Comparison of ENCODE assay signal across 26 cellular contexts in genomic region chr1:152783095-152783494, GRCh38. TPM values are rescaled to one million over a fixed set of nuclear protein-coding genes. Genes with fewer than 3 reads are reported as not detected.
"Had no signal": no experiment of that assay in that cellular context is flagged by ENCODE, and none has a peak within 500 bp of the region (broad histone marks: within the 10 kb centered on the region; RNA-seq: fewer than 3 reads in every experiment).

No MANE protein-coding gene starts in this region.

- H3K4me1 ChIP-seq: gastroesophageal sphincter, heart left ventricle, neural progenitor cell, prostate gland, right atrium auricular region had no signal

- H3K27ac ChIP-seq: cardiac muscle cell, gastroesophageal sphincter, heart left ventricle, neural progenitor cell, prostate gland, right atrium auricular region had no signal

- ATAC-seq: activated CD4-positive, CD25-positive, alpha-beta regulatory T cell treated with anti-CD3 and anti-CD28 coated beads, Interleukin-2, amount 50 U/mL, for 24 hours; gastroesophageal sphincter; heart left ventricle; left ventricle myocardium superior had no signal

- DNase-seq: activated CD8-positive, alpha-beta memory T cell treated with anti-CD3 and anti-CD28 coated beads for 24 hours; activated gamma-delta T cell treated with Interleukin-2 at 50 U/mL for 16 hours; activated T-cell treated with anti-CD3 and anti-CD28 coated beads, Interleukin-2, amount 50 U/mL, for 72 hours; endodermal cell; heart left ventricle; kidney glomerular epithelial cell; left ventricle myocardium superior; naive B cell; stimulated activated CD4-positive, alpha-beta T cell treated with anti-CD3 and anti-CD28 coated beads, Interleukin-2, amount 100 ng/mL, for 24 hours; trophoblast cell had no signal

- H3K4me3 ChIP-seq: cardiac muscle cell, gastroesophageal sphincter, heart left ventricle, neural progenitor cell, prostate gland, right atrium auricular region had no signal

- H3K36me3 ChIP-seq: cardiac muscle cell, gastroesophageal sphincter, heart left ventricle, prostate gland, right atrium auricular region had no signal

- H3K4me3 Mint-ChIP-seq: activated naive CD8-positive, alpha-beta T cell; activated T-cell treated with anti-CD3 and anti-CD28 coated beads, Interleukin-2, amount 50 U/mL, for 72 hours; endodermal cell; memory B cell; naive B cell; neural progenitor cell; stimulated activated naive CD8-positive, alpha-beta T cell treated with anti-CD3 and anti-CD28 coated beads, Interleukin-15, Interleukin-2, amounts not matched to agents 100 ng/mL and 50 ng/mL, for 24 hours; T-helper 1 cell treated with Interleukin-12 subunit alpha and Interleukin-12 subunit beta and Interleukin-4 antibody, amounts not matched to agents 30 μg/mL and 1 μg/mL, for 36 hours had no signal

- H3K9me3 Mint-ChIP-seq: activated T-cell treated with anti-CD3 and anti-CD28 coated beads, Interleukin-2, amount 50 U/mL, for 72 hours; memory B cell; stimulated activated naive CD8-positive, alpha-beta T cell treated with anti-CD3 and anti-CD28 coated beads, Interleukin-15, Interleukin-2, amounts not matched to agents 100 ng/mL and 50 ng/mL, for 24 hours; T-helper 1 cell treated with Interleukin-12 subunit alpha and Interleukin-12 subunit beta and Interleukin-4 antibody, amounts not matched to agents 30 μg/mL and 1 μg/mL, for 36 hours had no signal

- H3K4me1 Mint-ChIP-seq: endodermal cell, memory B cell, naive B cell, neural progenitor cell had no signal

- H3K27me3 ChIP-seq: cardiac muscle cell, gastroesophageal sphincter, neural progenitor cell, right atrium auricular region had no signal

- H3K27ac Mint-ChIP-seq: activated naive CD8-positive, alpha-beta T cell; activated T-cell treated with anti-CD3 and anti-CD28 coated beads, Interleukin-2, amount 50 U/mL, for 72 hours; endodermal cell; memory B cell; naive B cell; neural progenitor cell; stimulated activated naive CD8-positive, alpha-beta T cell treated with anti-CD3 and anti-CD28 coated beads, Interleukin-15, Interleukin-2, amounts not matched to agents 100 ng/mL and 50 ng/mL, for 24 hours; T-helper 1 cell treated with Interleukin-12 subunit alpha and Interleukin-12 subunit beta and Interleukin-4 antibody, amounts not matched to agents 30 μg/mL and 1 μg/mL, for 36 hours had no signal

- H3K9me3 ChIP-seq: gastroesophageal sphincter, heart left ventricle, prostate gland, right atrium auricular region had no signal

RNA-seq across cellular contexts. Expression of gene LCE1E, which starts 3.0 kb away (rescaled TPM):
- total RNA-seq: activated T-cell treated with anti-CD3 and anti-CD28 coated beads, Interleukin-2, amount 50 U/mL, for 72 hours; cardiac muscle cell; dermis microvascular lymphatic vessel endothelial cell; endodermal cell; heart left ventricle; left ventricle myocardium superior; mononuclear cell; osteocyte; prostate gland; right atrium auricular region; skeletal muscle tissue; temporal lobe had no signal
- polyA plus RNA-seq: cardiac muscle cell, heart left ventricle had no signal

RNA-seq across cellular contexts. Expression of gene LCE1F, which starts 8.2 kb away (rescaled TPM):
- total RNA-seq: activated T-cell treated with anti-CD3 and anti-CD28 coated beads, Interleukin-2, amount 50 U/mL, for 72 hours; cardiac muscle cell; dermis microvascular lymphatic vessel endothelial cell; endodermal cell; gastroesophageal sphincter; heart left ventricle; left ventricle myocardium superior; mononuclear cell; osteocyte; prostate gland; right atrium auricular region; skeletal muscle tissue; temporal lobe had no signal
- polyA plus RNA-seq: cardiac muscle cell, esophagus, heart left ventricle had no signal

RNA-seq across cellular contexts. Expression of gene LCE1D, which starts 13.4 kb away (rescaled TPM):
- total RNA-seq: activated T-cell treated with anti-CD3 and anti-CD28 coated beads, Interleukin-2, amount 50 U/mL, for 72 hours; cardiac muscle cell; dermis microvascular lymphatic vessel endothelial cell; endodermal cell; gastroesophageal sphincter; heart left ventricle; left ventricle myocardium superior; mononuclear cell; osteocyte; prostate gland; right atrium auricular region; skeletal muscle tissue; temporal lobe had no signal
- polyA plus RNA-seq: cardiac muscle cell, esophagus, heart left ventricle had no signal

RNA-seq across cellular contexts. Expression of gene LCE1C, which starts 23.4 kb away (rescaled TPM):
- total RNA-seq: activated T-cell treated with anti-CD3 and anti-CD28 coated beads, Interleukin-2, amount 50 U/mL, for 72 hours; cardiac muscle cell; dermis microvascular lymphatic vessel endothelial cell; endodermal cell; gastroesophageal sphincter; heart left ventricle; left ventricle myocardium superior; mononuclear cell; osteocyte; right atrium auricular region; skeletal muscle tissue; temporal lobe had no signal
- polyA plus RNA-seq: cardiac muscle cell, heart left ventricle had no signal

RNA-seq across cellular contexts. Expression of gene KPRP, which starts 25.3 kb away (rescaled TPM):
- total RNA-seq: activated T-cell treated with anti-CD3 and anti-CD28 coated beads, Interleukin-2, amount 50 U/mL, for 72 hours; cardiac muscle cell; dermis microvascular lymphatic vessel endothelial cell; endodermal cell; heart left ventricle; left ventricle myocardium superior; mononuclear cell; osteocyte; right atrium auricular region; skeletal muscle tissue; temporal lobe had no signal
- polyA plus RNA-seq: cardiac muscle cell, heart left ventricle had no signal
